In genomic region chr17:44209786-44210341, GRCh38 we compare ENCODE assay signal across 1 cellular context.
TF ChIP-seq lines count a peak whose summit lies in the region.

No MANE protein-coding gene starts in this region.

TF ChIP-seq in K562, 482 proteins besides CTCF, POLR2A, EP300 and RAD21:
- TF ChIP-seq PHB2 (IDR thresholded peaks at IDR 0.05; ENCODE audit: low read depth) (0 out of 2 replicates have a peak, but pooled peaks have one; percentile 37), NCOA1 (IDR thresholded peaks at IDR 0.05; ENCODE audit: low read depth) (no peak), CC2D1A (IDR thresholded peaks at IDR 0.05) (0 out of 2 replicates have a peak, but pooled peaks have one; percentile 42), SUPT5H (IDR thresholded peaks at IDR 0.05) (0 out of 2 replicates have a peak, but pooled peaks have one; percentile 28), ZNF830 (CRISPR knock-in tag; IDR thresholded peaks at IDR 0.05) (0 out of 2 replicates have a peak, but pooled peaks have one; percentile 8), DEAF1 (CRISPR knock-in tag; IDR thresholded peaks at IDR 0.05) (no peak), THRAP3 (IDR thresholded peaks at IDR 0.05; ENCODE audit: borderline replicate concordance) (peak; percentile 48; the same call in 1 of the 2 replicates), ZNF316 (IDR thresholded peaks at IDR 0.05) (peak; percentile 2; the same call in 1 of the 2 replicates), ZNF668 (CRISPR knock-in tag; IDR thresholded peaks at IDR 0.05) (0 out of 2 replicates have a peak, but pooled peaks have one; percentile 6), TOE1 (IDR thresholded peaks at IDR 0.05; ENCODE audit: borderline replicate concordance) (0 out of 2 replicates have a peak, but pooled peaks have one; percentile 27), TOE1 (CRISPR knock-in tag; IDR thresholded peaks at IDR 0.05; ENCODE audit: borderline replicate concordance, low read depth) (no peak)
